ENCODE assay signal across 8 cellular contexts in genomic region chr1:234724517-234725176, GRCh38.
DNase-seq lines count a peak whose midpoint lies in the region; ATAC-seq, FAIRE-seq and TF ChIP-seq lines count a peak whose summit lies in the region.

No MANE protein-coding gene starts in this region.

- POLR2A ChIA-PET in CD4-positive, alpha-beta T cell (lab: Charles Lee): interaction anchor here (0.6 to 7.3 kb wide), 28 partner anchors 9 to 436 kb away, joined by 3 to 238 read pairs (median 5); partner anchors contain the start of gene IRF2BP2

- H3K27ac ChIP-seq in CD4-positive, alpha-beta T cell (ENCODE audit: low read depth, low read length): peak overlapping the region; percentile 98
- peak overlapping the region; percentile 94 for H3K27ac ChIP-seq in subcutaneous abdominal adipose tissue (ENCODE audit: low read depth, low read length)

- TF ChIP-seq CTCF in CD4-positive, alpha-beta T cell (IDR thresholded peaks at IDR 0.05): no peak
- TF ChIP-seq CTCF in HFFc6 (IDR thresholded peaks at IDR 0.05) (no peak), brain (conservative IDR thresholded peaks at IDR 0.05) (peak in 1 of 2 experiments; percentile 8), D721Med (IDR thresholded peaks at IDR 0.05; ENCODE audit: insufficient read depth, missing control alignments) (no peak)

- H3K27me3 Mint-ChIP-seq in CD4-positive, alpha-beta T cell: no peaks in the 10 kb centered on the region
- H3K27me3 Mint-ChIP-seq in HFFc6 (ENCODE audit: insufficient read depth) (no peaks in the 10 kb centered on the region), brain (no peaks in the 10 kb centered on the region)

- H3K36me3 ChIP-seq in subcutaneous abdominal adipose tissue (ENCODE audit: control insufficient read depth in 5 of 5, insufficient read depth in 5 of 5, low read length in 5 of 5): no peaks in the 10 kb centered on the region

- no peaks in the 10 kb centered on the region for H3K36me3 Mint-ChIP-seq in CD4-positive, alpha-beta T cell (ENCODE audit: low read depth)
- H3K36me3 Mint-ChIP-seq in HFFc6 (ENCODE audit: low read depth): no peaks in the 10 kb centered on the region
- H3K36me3 Mint-ChIP-seq in brain: no peaks in the 10 kb centered on the region

- peak overlapping the region; percentile 50 to 92 (median 63) for H3K9ac ChIP-seq in subcutaneous abdominal adipose tissue (ENCODE audit: low read length in 5 of 5)

- intact Hi-C loops in CD4-positive, alpha-beta T cell (cut with DNase I, micrococcal nuclease): loop anchor here (1.0 to 10.0 kb wide), 8 partner anchors 35 to 358 kb away; no protein-coding TSS in a partner anchor

- peak overlapping the region; percentile 76 for H3K4me3 Mint-ChIP-seq in CD4-positive, alpha-beta T cell
- H3K4me3 Mint-ChIP-seq in HFFc6 (peak overlapping the region; percentile 86), brain (peak overlapping the region; percentile 67 to 82 (median 72))

- H3K9me3 Mint-ChIP-seq in CD4-positive, alpha-beta T cell: no peaks in the 10 kb centered on the region
- H3K9me3 Mint-ChIP-seq in HFFc6 (no peaks in the 10 kb centered on the region), brain (peaks cover 0 to 13% (median 0%) of the 10 kb centered on the region in 5 experiments)

- H3K27me3 ChIP-seq in CD4-positive, alpha-beta T cell (ENCODE audit: control insufficient read depth, insufficient read depth, low read length): no peaks in the 10 kb centered on the region
- H3K27me3 ChIP-seq in subcutaneous abdominal adipose tissue (ENCODE audit: control insufficient read depth in 5 of 5, insufficient read depth in 4 of 5, low read length in 5 of 5): no peaks in the 10 kb centered on the region

- ATAC-seq in CD4-positive, alpha-beta T cell (ENCODE audit: poor library complexity): peak; percentile 68
- peak; percentile 69 for ATAC-seq in left lobe of liver

- peak overlapping the region; percentile 26 to 50 (median 40) for H3K4me3 ChIP-seq in subcutaneous abdominal adipose tissue (ENCODE audit: low read depth in 1 of 5, low read length in 5 of 5)

- H3K4me1 ChIP-seq in subcutaneous abdominal adipose tissue (ENCODE audit: control insufficient read depth in 5 of 5, insufficient read depth in 5 of 5, low read length in 5 of 5): peaks cover 50 to 79% (median 72%) of the 10 kb centered on the region in 5 donors

- CTCF ChIA-PET in CD4-positive, alpha-beta T cell (lab: Charles Lee): interaction anchor here (0.8 to 2.2 kb wide), 10 partner anchors 11 to 359 kb away, joined by 3 to 17 read pairs (median 3); no protein-coding TSS in a partner anchor

- peaks cover 93% of the 10 kb centered on the region for H3K4me1 Mint-ChIP-seq in CD4-positive, alpha-beta T cell (ENCODE audit: low read depth)
- H3K4me1 Mint-ChIP-seq in HFFc6 (ENCODE audit: low read depth) (peaks cover 96% of the 10 kb centered on the region), brain (peaks cover 100% of the 10 kb centered on the region)

- peak overlapping the region; percentile 93 for H3K27ac Mint-ChIP-seq in CD4-positive, alpha-beta T cell
- H3K27ac Mint-ChIP-seq in HFFc6 (peak overlapping the region; percentile 100), brain (peak overlapping the region; percentile 98 to 100 (median 99))

- H3K9me3 ChIP-seq in CD4-positive, alpha-beta T cell (ENCODE audit: control insufficient read depth, low read length): no peaks in the 10 kb centered on the region
- no peaks in the 10 kb centered on the region for H3K9me3 ChIP-seq in subcutaneous abdominal adipose tissue (ENCODE audit: control insufficient read depth in 5 of 5, low read length in 5 of 5)

- FAIRE-seq in D721Med (lab: Jason Lieb, UNC): no peak

- DNase-seq in CD4-positive, alpha-beta T cell: peak in 5 of 10 experiments; percentile 6 to 66 (median 24)
- DNase-seq in HFFc6 (no peak), left lobe of liver (ENCODE audit: low spot score) (peak; percentile 90), COR-L47 (lab: John Stamatoyannopoulos, UW) (no peak), D721Med (ENCODE audit: insufficient read length, low spot score) (no peak)

TF ChIP-seq in PFSK-1, 5 proteins besides CTCF, POLR2A, EP300 and RAD21:
- no peak; a peak in 1 of 4 replicates for TF ChIP-seq REST (IDR thresholded peaks at IDR 0.05; ENCODE audit: insufficient read depth in 1 of 2, low read depth in 2 of 2, low read length in 2 of 2)
- peak; percentile 89; the same call in 1 of the 2 replicates for TF ChIP-seq SIN3A (IDR thresholded peaks at IDR 0.05; ENCODE audit: borderline replicate concordance, insufficient read depth, low read length)
TF ChIP-seq in PFSK-1: peak in this region for 1.
